20 cellular contexts compared by ENCODE assay signal in genomic region chr2:54204476-54204875, GRCh38. TPM values are rescaled to one million over a fixed set of nuclear protein-coding genes. Genes with fewer than 3 reads are reported as not detected.
"Had no signal": no experiment of that assay in that cellular context is flagged by ENCODE, and none has a peak within 500 bp of the region (broad histone marks: within the 10 kb centered on the region; RNA-seq: fewer than 3 reads in every experiment).

No MANE protein-coding gene starts in this region.

- H3K36me3 ChIP-seq: left ventricle myocardium inferior, lower lobe of right lung had no signal

- H3K9ac ChIP-seq: parathyroid adenoma had no signal

- H3K27me3 Mint-ChIP-seq: memory B cell, naive B cell had no signal

- DNase-seq: cerebellar nuclear complex; dorsolateral prefrontal cortex; effector CD8-positive, alpha-beta T cell; immature natural killer cell; kidney; left cardiac atrium; left ventricle myocardium inferior; lower lobe of right lung; naive B cell; occipital lobe; psoas muscle; stimulated activated CD4-positive, alpha-beta T cell treated with anti-CD3 and anti-CD28 coated beads, Interleukin-2, amount 100 ng/mL, for 48 hours; stimulated activated naive CD4-positive, alpha-beta T cell treated with Interleukin-2 at 50 U/mL for 16 hours; trophoblast cell had no signal

- H3K4me3 ChIP-seq: coronary artery, dorsolateral prefrontal cortex, left ventricle myocardium inferior, lower lobe of right lung, psoas muscle, smooth muscle cell had no signal

- H3K4me1 Mint-ChIP-seq: memory B cell had no signal

- H3K9me3 Mint-ChIP-seq: immature natural killer cell, nephron had no signal

- H3K27me3 ChIP-seq: dorsolateral prefrontal cortex had no signal

- ATAC-seq: left cardiac atrium, lower lobe of right lung, psoas muscle had no signal

- H3K27ac Mint-ChIP-seq: immature natural killer cell, memory B cell, naive B cell, nephron had no signal

- H3K9me3 ChIP-seq: left ventricle myocardium inferior, lower lobe of right lung, psoas muscle had no signal

- H3K4me3 Mint-ChIP-seq: immature natural killer cell, memory B cell, naive B cell, nephron had no signal

- H3K36me3 Mint-ChIP-seq: immature natural killer cell had no signal

RNA-seq across cellular contexts. Expression of gene TSPYL6, which starts 51.6 kb away (rescaled TPM):
- total RNA-seq: frontal cortex, kidney, left cardiac atrium, lower lobe of right lung, psoas muscle, smooth muscle cell had no signal
